In genomic region chr3:127037021-127037400, GRCh38 we compare ENCODE assay signal across 13 cellular contexts.
"Had no signal": no experiment of that assay in that cellular context is flagged by ENCODE, and none has a peak within 500 bp of the region (broad histone marks: within the 10 kb centered on the region; RNA-seq: fewer than 3 reads in every experiment).

No MANE protein-coding gene starts in this region.

- H3K27ac ChIP-seq: heart left ventricle, left ventricle myocardium inferior, pancreas, testis had no signal

- H3K9me3 ChIP-seq: heart left ventricle, left ventricle myocardium inferior, pancreas, testis had no signal

- DNase-seq: activated CD4-positive, alpha-beta T cell treated with anti-CD3 and anti-CD28 coated beads, Interleukin-2, amount 50 U/mL, for 4 hours; activated effector memory CD4-positive, alpha-beta T cell treated with Interleukin-2 at 50 U/mL for 16 hours; activated T-cell treated with anti-CD3 and anti-CD28 coated beads, Interleukin-2, amount 50 U/mL, for 24 hours; effector CD4-positive, alpha-beta T cell; foreskin melanocyte; nephron progenitor cell; stimulated activated naive CD4-positive, alpha-beta T cell; T-helper 2 cell had no signal

- H3K4me1 ChIP-seq: heart left ventricle, left ventricle myocardium inferior, pancreas, testis had no signal

- H3K27me3 ChIP-seq: pancreas, testis had no signal

- H3K4me3 ChIP-seq: heart left ventricle, left ventricle myocardium inferior, pancreas, smooth muscle cell, testis had no signal
